In the genomic region with DNA sequence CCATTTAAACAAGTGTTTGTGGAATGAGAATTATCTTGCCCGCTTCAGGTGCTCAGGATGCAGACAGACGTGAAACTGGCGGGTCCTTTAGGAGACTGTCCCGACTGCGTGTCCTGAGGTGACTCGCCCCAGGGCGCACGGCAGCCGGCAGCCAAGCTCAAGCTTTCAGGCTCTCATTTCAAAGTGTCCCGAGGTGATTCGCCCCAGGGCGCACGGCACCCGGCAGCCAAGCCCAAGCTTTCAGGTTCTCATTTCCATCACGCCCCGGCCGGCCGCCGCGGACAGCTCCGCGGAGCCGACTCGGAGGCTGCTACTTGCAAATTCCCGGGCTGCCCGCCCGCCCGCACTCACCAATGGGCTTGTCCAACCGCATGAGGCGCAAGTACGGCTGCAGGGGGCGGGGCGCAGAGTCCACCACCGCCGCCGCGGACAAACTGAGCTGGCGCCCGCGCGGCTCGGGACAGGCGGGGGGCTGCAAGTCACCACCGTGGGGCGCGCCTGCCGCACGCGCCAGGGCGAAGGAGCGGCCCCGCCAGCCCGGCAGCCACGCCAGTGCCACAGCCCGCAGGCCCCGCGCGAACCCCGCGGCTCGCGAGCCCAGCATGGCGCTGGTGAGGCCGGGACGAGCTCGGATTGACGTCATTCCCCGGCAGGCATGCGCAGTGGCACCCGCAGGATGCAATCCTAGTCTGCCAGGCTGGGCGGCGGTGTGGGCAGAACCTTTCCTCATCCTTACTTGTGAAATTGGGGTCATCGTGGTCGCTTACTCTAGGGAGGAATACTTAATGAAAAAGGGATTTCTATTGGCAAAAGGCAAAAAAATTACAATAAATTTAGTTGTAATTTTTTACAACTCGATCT, we compare ENCODE assay signal across 1 cellular context.
A peak's percentile ranks its signal among the peaks of the same experiment; 100 is the strongest.
TF ChIP-seq lines count a peak whose summit lies in the region.

A gene with protein sequence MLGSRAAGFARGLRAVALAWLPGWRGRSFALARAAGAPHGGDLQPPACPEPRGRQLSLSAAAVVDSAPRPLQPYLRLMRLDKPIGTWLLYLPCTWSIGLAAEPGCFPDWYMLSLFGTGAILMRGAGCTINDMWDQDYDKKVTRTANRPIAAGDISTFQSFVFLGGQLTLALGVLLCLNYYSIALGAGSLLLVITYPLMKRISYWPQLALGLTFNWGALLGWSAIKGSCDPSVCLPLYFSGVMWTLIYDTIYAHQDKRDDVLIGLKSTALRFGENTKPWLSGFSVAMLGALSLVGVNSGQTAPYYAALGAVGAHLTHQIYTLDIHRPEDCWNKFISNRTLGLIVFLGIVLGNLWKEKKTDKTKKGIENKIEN (minus strand): TSS at position 638 of the 861 bp plus-strand sequence. CDS start 34 bp downstream, at position 604.

TF ChIP-seq in HepG2, 621 proteins besides CTCF, POLR2A, EP300 and RAD21 (continued from another document and continues in another):
- TF ChIP-seq, protein P1, sequence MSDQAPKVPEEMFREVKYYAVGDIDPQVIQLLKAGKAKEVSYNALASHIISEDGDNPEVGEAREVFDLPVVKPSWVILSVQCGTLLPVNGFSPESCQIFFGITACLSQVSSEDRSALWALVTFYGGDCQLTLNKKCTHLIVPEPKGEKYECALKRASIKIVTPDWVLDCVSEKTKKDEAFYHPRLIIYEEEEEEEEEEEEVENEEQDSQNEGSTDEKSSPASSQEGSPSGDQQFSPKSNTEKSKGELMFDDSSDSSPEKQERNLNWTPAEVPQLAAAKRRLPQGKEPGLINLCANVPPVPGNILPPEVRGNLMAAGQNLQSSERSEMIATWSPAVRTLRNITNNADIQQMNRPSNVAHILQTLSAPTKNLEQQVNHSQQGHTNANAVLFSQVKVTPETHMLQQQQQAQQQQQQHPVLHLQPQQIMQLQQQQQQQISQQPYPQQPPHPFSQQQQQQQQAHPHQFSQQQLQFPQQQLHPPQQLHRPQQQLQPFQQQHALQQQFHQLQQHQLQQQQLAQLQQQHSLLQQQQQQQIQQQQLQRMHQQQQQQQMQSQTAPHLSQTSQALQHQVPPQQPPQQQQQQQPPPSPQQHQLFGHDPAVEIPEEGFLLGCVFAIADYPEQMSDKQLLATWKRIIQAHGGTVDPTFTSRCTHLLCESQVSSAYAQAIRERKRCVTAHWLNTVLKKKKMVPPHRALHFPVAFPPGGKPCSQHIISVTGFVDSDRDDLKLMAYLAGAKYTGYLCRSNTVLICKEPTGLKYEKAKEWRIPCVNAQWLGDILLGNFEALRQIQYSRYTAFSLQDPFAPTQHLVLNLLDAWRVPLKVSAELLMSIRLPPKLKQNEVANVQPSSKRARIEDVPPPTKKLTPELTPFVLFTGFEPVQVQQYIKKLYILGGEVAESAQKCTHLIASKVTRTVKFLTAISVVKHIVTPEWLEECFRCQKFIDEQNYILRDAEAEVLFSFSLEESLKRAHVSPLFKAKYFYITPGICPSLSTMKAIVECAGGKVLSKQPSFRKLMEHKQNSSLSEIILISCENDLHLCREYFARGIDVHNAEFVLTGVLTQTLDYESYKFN (CRISPR knock-in tag; conservative IDR thresholded peaks at IDR 0.05) = 0 out of 2 replicates have a peak, but pooled peaks have one; percentile 34
- TF ChIP-seq, protein P2, sequence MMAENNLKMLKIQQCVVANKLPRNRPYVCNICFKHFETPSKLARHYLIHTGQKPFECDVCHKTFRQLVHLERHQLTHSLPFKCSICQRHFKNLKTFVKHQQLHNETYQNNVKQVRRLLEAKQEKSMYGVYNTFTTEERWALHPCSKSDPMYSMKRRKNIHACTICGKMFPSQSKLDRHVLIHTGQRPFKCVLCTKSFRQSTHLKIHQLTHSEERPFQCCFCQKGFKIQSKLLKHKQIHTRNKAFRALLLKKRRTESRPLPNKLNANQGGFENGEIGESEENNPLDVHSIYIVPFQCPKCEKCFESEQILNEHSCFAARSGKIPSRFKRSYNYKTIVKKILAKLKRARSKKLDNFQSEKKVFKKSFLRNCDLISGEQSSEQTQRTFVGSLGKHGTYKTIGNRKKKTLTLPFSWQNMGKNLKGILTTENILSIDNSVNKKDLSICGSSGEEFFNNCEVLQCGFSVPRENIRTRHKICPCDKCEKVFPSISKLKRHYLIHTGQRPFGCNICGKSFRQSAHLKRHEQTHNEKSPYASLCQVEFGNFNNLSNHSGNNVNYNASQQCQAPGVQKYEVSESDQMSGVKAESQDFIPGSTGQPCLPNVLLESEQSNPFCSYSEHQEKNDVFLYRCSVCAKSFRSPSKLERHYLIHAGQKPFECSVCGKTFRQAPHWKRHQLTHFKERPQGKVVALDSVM (CRISPR knock-in tag; IDR thresholded peaks at IDR 0.05) = peak; percentile 32; the same call in 1 of the 2 replicates
- TF ChIP-seq ERF (CRISPR knock-in tag; IDR thresholded peaks at IDR 0.05) (peak; percentile 25; the same call in 1 of the 2 replicates), RXRB (CRISPR knock-in tag; IDR thresholded peaks at IDR 0.05; ENCODE audit: borderline replicate concordance) (no peak), MIXL1 (CRISPR knock-in tag; IDR thresholded peaks at IDR 0.05) (0 out of 2 replicates have a peak, but pooled peaks have one; percentile 14), ZNF143 (CRISPR knock-in tag; IDR thresholded peaks at IDR 0.05) (no peak), JDP2 (CRISPR knock-in tag; IDR thresholded peaks at IDR 0.05; ENCODE audit: borderline replicate concordance) (no peak; the same call in 1 of the 2 replicates), KDM4B (CRISPR knock-in tag; IDR thresholded peaks at IDR 0.05) (no peak), ZNF30 (CRISPR knock-in tag; IDR thresholded peaks at IDR 0.05) (0 out of 2 replicates have a peak, but pooled peaks have one; percentile 55), HDAC1 (CRISPR knock-in tag; IDR thresholded peaks at IDR 0.05) (peak; percentile 95), FOXA3 (CRISPR knock-in tag; IDR thresholded peaks at IDR 0.05) (no peak; the same call in 1 of the 2 replicates), KLF15 (CRISPR knock-in tag; IDR thresholded peaks at IDR 0.05; ENCODE audit: borderline replicate concordance) (no peak), RBM39 (IDR thresholded peaks at IDR 0.05; ENCODE audit: low read depth, low read length, poor library complexity, severe bottlenecking) (no peak), PCBP2 (optimal IDR thresholded peaks at IDR 0.05; ENCODE audit: low read depth, low read length, poor library complexity, severe bottlenecking) (no peak), ZNF121 (CRISPR knock-in tag; IDR thresholded peaks at IDR 0.05) (no peak), ZNF713 (CRISPR knock-in tag; IDR thresholded peaks at IDR 0.05) (peak; percentile 63; the same call in 1 of the 2 replicates), ZNF260 (CRISPR knock-in tag; IDR thresholded peaks at IDR 0.05; ENCODE audit: borderline replicate concordance, low read depth) (no peak), SOX13 (IDR thresholded peaks at IDR 0.05) (no peak), SOX13 (CRISPR knock-in tag; conservative IDR thresholded peaks at IDR 0.05 in 1 of 2, IDR thresholded peaks at IDR 0.05 in 1 of 2) (no peak), ZNF20 (CRISPR knock-in tag; IDR thresholded peaks at IDR 0.05) (no peak), SRSF4 (IDR thresholded peaks at IDR 0.05; ENCODE audit: low read depth, low read length, poor library complexity, severe bottlenecking) (no peak), ZNF10 (CRISPR knock-in tag; IDR thresholded peaks at IDR 0.05; ENCODE audit: borderline replicate concordance, low read depth) (no peak), ZNF326 (CRISPR knock-in tag; IDR thresholded peaks at IDR 0.05; ENCODE audit: borderline replicate concordance) (no peak), PCBP1 (IDR thresholded peaks at IDR 0.05; ENCODE audit: borderline replicate concordance, low read depth, low read length) (no peak)
- TF ChIP-seq, protein P3, sequence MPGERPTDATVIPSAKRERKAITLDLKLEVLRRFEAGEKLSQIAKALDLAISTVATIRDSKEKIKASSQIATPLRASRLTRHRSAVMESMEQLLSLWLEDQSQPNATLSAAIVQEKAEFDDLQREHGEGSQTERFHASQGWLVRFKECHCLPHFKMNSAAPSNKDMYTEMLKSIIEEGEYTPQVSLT (CRISPR knock-in tag; IDR thresholded peaks at IDR 0.05; ENCODE audit: borderline replicate concordance, low read depth) = no peak
- TF ChIP-seq, protein P4, sequence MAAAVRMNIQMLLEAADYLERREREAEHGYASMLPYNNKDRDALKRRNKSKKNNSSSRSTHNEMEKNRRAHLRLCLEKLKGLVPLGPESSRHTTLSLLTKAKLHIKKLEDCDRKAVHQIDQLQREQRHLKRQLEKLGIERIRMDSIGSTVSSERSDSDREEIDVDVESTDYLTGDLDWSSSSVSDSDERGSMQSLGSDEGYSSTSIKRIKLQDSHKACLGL (CRISPR knock-in tag; IDR thresholded peaks at IDR 0.05) = peak; percentile 26; the same call in 1 of the 2 replicates
- TF ChIP-seq, protein P5, sequence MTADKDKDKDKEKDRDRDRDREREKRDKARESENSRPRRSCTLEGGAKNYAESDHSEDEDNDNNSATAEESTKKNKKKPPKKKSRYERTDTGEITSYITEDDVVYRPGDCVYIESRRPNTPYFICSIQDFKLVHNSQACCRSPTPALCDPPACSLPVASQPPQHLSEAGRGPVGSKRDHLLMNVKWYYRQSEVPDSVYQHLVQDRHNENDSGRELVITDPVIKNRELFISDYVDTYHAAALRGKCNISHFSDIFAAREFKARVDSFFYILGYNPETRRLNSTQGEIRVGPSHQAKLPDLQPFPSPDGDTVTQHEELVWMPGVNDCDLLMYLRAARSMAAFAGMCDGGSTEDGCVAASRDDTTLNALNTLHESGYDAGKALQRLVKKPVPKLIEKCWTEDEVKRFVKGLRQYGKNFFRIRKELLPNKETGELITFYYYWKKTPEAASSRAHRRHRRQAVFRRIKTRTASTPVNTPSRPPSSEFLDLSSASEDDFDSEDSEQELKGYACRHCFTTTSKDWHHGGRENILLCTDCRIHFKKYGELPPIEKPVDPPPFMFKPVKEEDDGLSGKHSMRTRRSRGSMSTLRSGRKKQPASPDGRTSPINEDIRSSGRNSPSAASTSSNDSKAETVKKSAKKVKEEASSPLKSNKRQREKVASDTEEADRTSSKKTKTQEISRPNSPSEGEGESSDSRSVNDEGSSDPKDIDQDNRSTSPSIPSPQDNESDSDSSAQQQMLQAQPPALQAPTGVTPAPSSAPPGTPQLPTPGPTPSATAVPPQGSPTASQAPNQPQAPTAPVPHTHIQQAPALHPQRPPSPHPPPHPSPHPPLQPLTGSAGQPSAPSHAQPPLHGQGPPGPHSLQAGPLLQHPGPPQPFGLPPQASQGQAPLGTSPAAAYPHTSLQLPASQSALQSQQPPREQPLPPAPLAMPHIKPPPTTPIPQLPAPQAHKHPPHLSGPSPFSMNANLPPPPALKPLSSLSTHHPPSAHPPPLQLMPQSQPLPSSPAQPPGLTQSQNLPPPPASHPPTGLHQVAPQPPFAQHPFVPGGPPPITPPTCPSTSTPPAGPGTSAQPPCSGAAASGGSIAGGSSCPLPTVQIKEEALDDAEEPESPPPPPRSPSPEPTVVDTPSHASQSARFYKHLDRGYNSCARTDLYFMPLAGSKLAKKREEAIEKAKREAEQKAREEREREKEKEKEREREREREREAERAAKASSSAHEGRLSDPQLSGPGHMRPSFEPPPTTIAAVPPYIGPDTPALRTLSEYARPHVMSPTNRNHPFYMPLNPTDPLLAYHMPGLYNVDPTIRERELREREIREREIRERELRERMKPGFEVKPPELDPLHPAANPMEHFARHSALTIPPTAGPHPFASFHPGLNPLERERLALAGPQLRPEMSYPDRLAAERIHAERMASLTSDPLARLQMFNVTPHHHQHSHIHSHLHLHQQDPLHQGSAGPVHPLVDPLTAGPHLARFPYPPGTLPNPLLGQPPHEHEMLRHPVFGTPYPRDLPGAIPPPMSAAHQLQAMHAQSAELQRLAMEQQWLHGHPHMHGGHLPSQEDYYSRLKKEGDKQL (CRISPR knock-in tag; IDR thresholded peaks at IDR 0.05; ENCODE audit: low read depth) = no peak
- TF ChIP-seq, protein P6, sequence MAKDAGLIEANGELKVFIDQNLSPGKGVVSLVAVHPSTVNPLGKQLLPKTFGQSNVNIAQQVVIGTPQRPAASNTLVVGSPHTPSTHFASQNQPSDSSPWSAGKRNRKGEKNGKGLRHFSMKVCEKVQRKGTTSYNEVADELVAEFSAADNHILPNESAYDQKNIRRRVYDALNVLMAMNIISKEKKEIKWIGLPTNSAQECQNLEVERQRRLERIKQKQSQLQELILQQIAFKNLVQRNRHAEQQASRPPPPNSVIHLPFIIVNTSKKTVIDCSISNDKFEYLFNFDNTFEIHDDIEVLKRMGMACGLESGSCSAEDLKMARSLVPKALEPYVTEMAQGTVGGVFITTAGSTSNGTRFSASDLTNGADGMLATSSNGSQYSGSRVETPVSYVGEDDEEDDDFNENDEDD (CRISPR knock-in tag; IDR thresholded peaks at IDR 0.05; ENCODE audit: borderline replicate concordance) = peak; percentile 94
- TF ChIP-seq, protein P7, sequence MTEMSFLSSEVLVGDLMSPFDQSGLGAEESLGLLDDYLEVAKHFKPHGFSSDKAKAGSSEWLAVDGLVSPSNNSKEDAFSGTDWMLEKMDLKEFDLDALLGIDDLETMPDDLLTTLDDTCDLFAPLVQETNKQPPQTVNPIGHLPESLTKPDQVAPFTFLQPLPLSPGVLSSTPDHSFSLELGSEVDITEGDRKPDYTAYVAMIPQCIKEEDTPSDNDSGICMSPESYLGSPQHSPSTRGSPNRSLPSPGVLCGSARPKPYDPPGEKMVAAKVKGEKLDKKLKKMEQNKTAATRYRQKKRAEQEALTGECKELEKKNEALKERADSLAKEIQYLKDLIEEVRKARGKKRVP (CRISPR knock-in tag; IDR thresholded peaks at IDR 0.05) = no peak
- TF ChIP-seq, protein P8, sequence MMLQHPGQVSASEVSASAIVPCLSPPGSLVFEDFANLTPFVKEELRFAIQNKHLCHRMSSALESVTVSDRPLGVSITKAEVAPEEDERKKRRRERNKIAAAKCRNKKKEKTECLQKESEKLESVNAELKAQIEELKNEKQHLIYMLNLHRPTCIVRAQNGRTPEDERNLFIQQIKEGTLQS (CRISPR knock-in tag; IDR thresholded peaks at IDR 0.05) = 0 out of 2 replicates have a peak, but pooled peaks have one; percentile 14
- TF ChIP-seq, protein P9, sequence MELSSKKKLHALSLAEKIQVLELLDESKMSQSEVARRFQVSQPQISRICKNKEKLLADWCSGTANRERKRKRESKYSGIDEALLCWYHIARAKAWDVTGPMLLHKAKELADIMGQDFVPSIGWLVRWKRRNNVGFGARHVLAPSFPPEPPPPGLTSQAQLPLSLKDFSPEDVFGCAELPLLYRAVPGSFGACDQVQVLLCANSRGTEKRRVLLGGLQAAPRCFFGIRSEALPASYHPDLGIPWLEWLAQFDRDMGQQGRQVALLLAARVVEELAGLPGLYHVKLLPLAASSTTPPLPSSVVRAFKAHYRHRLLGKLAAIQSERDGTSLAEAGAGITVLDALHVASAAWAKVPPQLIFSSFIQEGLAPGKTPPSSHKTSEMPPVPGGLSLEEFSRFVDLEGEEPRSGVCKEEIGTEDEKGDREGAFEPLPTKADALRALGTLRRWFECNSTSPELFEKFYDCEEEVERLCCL (CRISPR knock-in tag; IDR thresholded peaks at IDR 0.05; ENCODE audit: borderline replicate concordance) = no peak
- TF ChIP-seq, protein P10, sequence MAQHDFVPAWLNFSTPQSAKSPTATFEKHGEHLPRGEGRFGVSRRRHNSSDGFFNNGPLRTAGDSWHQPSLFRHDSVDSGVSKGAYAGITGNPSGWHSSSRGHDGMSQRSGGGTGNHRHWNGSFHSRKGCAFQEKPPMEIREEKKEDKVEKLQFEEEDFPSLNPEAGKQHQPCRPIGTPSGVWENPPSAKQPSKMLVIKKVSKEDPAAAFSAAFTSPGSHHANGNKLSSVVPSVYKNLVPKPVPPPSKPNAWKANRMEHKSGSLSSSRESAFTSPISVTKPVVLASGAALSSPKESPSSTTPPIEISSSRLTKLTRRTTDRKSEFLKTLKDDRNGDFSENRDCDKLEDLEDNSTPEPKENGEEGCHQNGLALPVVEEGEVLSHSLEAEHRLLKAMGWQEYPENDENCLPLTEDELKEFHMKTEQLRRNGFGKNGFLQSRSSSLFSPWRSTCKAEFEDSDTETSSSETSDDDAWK (CRISPR knock-in tag; IDR thresholded peaks at IDR 0.05) = no peak
